8 cellular contexts compared by ENCODE assay signal in the genomic region with DNA sequence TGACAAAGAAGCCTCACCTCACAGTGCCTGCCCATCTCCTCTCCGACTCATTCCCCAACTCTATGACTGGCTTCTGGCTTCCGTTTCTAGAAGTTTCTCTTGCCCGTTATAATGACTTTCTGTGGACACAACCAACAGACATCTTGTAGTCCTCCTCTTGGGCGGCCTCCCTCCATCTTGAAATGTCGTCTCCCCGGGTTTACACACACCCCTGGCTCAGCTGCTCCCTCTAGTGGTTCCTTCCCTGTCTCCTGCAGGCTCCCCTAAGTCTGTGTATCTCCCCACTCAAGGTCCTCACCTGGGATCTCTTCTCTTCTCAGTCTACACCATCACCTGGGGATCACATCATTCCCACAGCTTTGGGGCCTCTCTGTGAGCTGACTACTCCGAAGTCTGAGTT.
A peak's percentile ranks its signal among the peaks of the same experiment; 100 is the strongest.
DNase-seq lines count a peak whose midpoint lies in the region; ATAC-seq and TF ChIP-seq lines count a peak whose summit lies in the region.

No MANE protein-coding gene starts in this region.

- H3K27me3 ChIP-seq in cardiac muscle cell (no peaks in the 10 kb centered on the region), aorta (ENCODE audit: control insufficient read depth in 1 of 2, insufficient read depth in 2 of 2, low read length in 1 of 2) (no peaks in the 10 kb centered on the region)

- H3K4me3 ChIP-seq in cardiac muscle cell (no peak overlapping the region), aorta (ENCODE audit: low read length in 2 of 2) (no peak overlapping the region)

- TF ChIP-seq CTCF in cardiac muscle cell (IDR thresholded peaks at IDR 0.05; ENCODE audit: low read depth, low read length): peak; percentile 22

- peak; percentile 87 for ATAC-seq in GM18909 (IDR thresholded peaks at IDR 0.05; ENCODE audit: poor library complexity, unreplicated experiment)
- ATAC-seq in HG03095 (IDR thresholded peaks at IDR 0.05; ENCODE audit: unreplicated experiment): peak; percentile 68
- peak; percentile 17 for ATAC-seq in aorta (ENCODE audit: low FRiP score)

- H3K36me3 ChIP-seq in cardiac muscle cell (no peaks in the 10 kb centered on the region), aorta (ENCODE audit: control insufficient read depth in 1 of 2, insufficient read depth in 2 of 2, low read length in 1 of 2) (no peaks in the 10 kb centered on the region)

- H3K4me1 ChIP-seq in cardiac muscle cell (ENCODE audit: low read depth): peaks cover 7% of the 10 kb centered on the region
- no peaks in the 10 kb centered on the region for H3K4me1 ChIP-seq in aorta (ENCODE audit: control insufficient read depth in 1 of 2, insufficient read depth in 2 of 2, low read length in 2 of 2)

- no peak overlapping the region for H3K27ac ChIP-seq in cardiac muscle cell
- no peak overlapping the region for H3K27ac ChIP-seq in aorta (ENCODE audit: low read depth in 1 of 2, low read length in 2 of 2)

- WGBS in aorta, 2 donors: 96 to 97% methylated on average over 7 of the region's 7 CpGs

- intact Hi-C loops in aorta (cut with DNase I): no loop called here

- DNase-seq in CMK (ENCODE audit: low read depth): peak; percentile 15
- DNase-seq in RPMI7951 (ENCODE audit: low read depth): peak; percentile 30
- peak; percentile 16 for DNase-seq in cardiac muscle cell (ENCODE audit: low read depth in 1 of 2, low spot score in 1 of 2)
- no peak for DNase-seq in aorta
- no peak for DNase-seq in mesenteric fat pad (ENCODE audit: low spot score)
- no peak for DNase-seq in activated T-cell treated with anti-CD3 and anti-CD28 coated beads, Interleukin-2, amount 50 U/mL, for 1 hour

- H3K9me3 ChIP-seq in cardiac muscle cell (ENCODE audit: low read depth) (no peaks in the 10 kb centered on the region), aorta (ENCODE audit: control insufficient read depth, low read length) (no peaks in the 10 kb centered on the region)

Comparison
In these comparisons a context has a peak if more than half of its experiments do, and no peak if none do; other contexts are left out.
1. DNase-seq: peak in CMK (single experiment), RPMI7951 (single experiment) and cardiac muscle cell (2 of 2); none in aorta (0 of 2), mesenteric fat pad (single experiment) and activated T-cell treated with anti-CD3 and anti-CD28 coated beads, Interleukin-2, amount 50 U/mL, for 1 hour (single experiment).
2. ATAC-seq: peak in every context shown above with its lines; median percentile 87 in GM18909; 68 in HG03095; 17 in aorta.